ENCODE assay signal across 8 cellular contexts in genomic region chr12:6752931-6753771, GRCh38. TPM values are rescaled to one million over a fixed set of nuclear protein-coding genes. Genes with fewer than 3 reads are reported as not detected.
DNase-seq lines count a peak whose midpoint lies in the region; ATAC-seq and TF ChIP-seq lines count a peak whose summit lies in the region.

A gene with protein sequence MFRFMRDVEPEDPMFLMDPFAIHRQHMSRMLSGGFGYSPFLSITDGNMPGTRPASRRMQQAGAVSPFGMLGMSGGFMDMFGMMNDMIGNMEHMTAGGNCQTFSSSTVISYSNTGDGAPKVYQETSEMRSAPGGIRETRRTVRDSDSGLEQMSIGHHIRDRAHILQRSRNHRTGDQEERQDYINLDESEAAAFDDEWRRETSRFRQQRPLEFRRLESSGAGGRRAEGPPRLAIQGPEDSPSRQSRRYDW (minus strand): TSS chr12:6753141. CDS start chr12:6752334, 807 bp downstream.

- H2AFZ ChIP-seq in H9 (ENCODE audit: low read length), result no peak within 1 kb of the TSS

- peak; percentile 99; the same call in 1 of the 3 replicates for TF ChIP-seq CTCF in H9 (conservative IDR thresholded peaks at IDR 0.05)
- TF ChIP-seq CTCF in fibroblast of the aortic adventitia (IDR thresholded peaks at IDR 0.05; ENCODE audit: insufficient read depth, low read length), result no peak
- no peak for TF ChIP-seq CTCF in nephron progenitor cell (IDR thresholded peaks at IDR 0.05)

- H4K8ac ChIP-seq in H9 (replicated peaks; ENCODE audit: insufficient read length, low read depth, low read length), result no peak within 1 kb of the TSS

- H3K56ac ChIP-seq in H9 (ENCODE audit: insufficient read length, low read depth, low read length), result no peak within 1 kb of the TSS

- no peaks in the 10 kb centered on the region for H3K27me3 Mint-ChIP-seq in H9 (ENCODE audit: low read depth)
- peaks cover 11% of the 10 kb centered on the region for H3K27me3 Mint-ChIP-seq in nephron progenitor cell (ENCODE audit: low read depth, poor library complexity)
- peaks cover 11% of the 10 kb centered on the region for H3K27me3 Mint-ChIP-seq in stimulated activated naive CD8-positive, alpha-beta T cell treated with anti-CD3 and anti-CD28 coated beads, Interleukin-15, amount 100 ng/mL, for 72 hours

- H4K20me1 ChIP-seq in H9 (ENCODE audit: control insufficient read depth, insufficient read depth, insufficient read length), result no peaks in the 10 kb centered on the region

- H3K23ac ChIP-seq in H9 (ENCODE audit: insufficient read length, low read depth, low read length), result no peak within 1 kb of the TSS

- peak within 1 kb of the TSS; percentile 96 for H3K9ac ChIP-seq in ES-I3 (ENCODE audit: low read depth, low read length)
- H3K9ac ChIP-seq in H9 (ENCODE audit: extremely low read depth, insufficient read length, low read length), result peak within 1 kb of the TSS; percentile 91

- H2BK5ac ChIP-seq in H9 (ENCODE audit: insufficient read length, low read length), result no peak within 1 kb of the TSS

- H3K4me1 ChIP-seq in ES-I3 (ENCODE audit: insufficient read depth, low read length) (peaks cover 16% of the 10 kb centered on the region), H9 (ENCODE audit: insufficient read depth, low read length) (peaks cover 6% of the 10 kb centered on the region; the same call in 1 of the 2 replicates)

- H2BK20ac ChIP-seq in H9 (ENCODE audit: low read depth, low read length, poor library complexity, severe bottlenecking), result no peak within 1 kb of the TSS

- H3T11ph ChIP-seq in H9 (ENCODE audit: low read length), result no peak within 1 kb of the TSS

- peaks cover 4% of the 10 kb centered on the region for H3K79me2 ChIP-seq in H9 (ENCODE audit: insufficient read depth, low read length)

- no peak within 1 kb of the TSS for H2BK120ac ChIP-seq in H9 (ENCODE audit: low read depth, low read length, poor library complexity, severe bottlenecking)

- ATAC-seq in stimulated activated naive CD8-positive, alpha-beta T cell treated with anti-CD3 and anti-CD28 coated beads, Interleukin-15, amount 100 ng/mL, for 72 hours, result peak; percentile 97

- H2BK12ac ChIP-seq in H9 (ENCODE audit: insufficient read length, low read depth, low read length), result no peak within 1 kb of the TSS

- H3K4me3 Mint-ChIP-seq in H9 (peak within 1 kb of the TSS; percentile 91 to 98), nephron progenitor cell (peak within 1 kb of the TSS; percentile 96)
- H3K4me3 Mint-ChIP-seq in stimulated activated naive CD8-positive, alpha-beta T cell treated with anti-CD3 and anti-CD28 coated beads, Interleukin-15, amount 100 ng/mL, for 72 hours, result peak within 1 kb of the TSS; percentile 91 to 96

- no peak within 1 kb of the TSS for H4K91ac ChIP-seq in H9 (ENCODE audit: insufficient read length, low read depth, low read length)

- H3K4me1 Mint-ChIP-seq in H9 (peaks cover 22 to 31% of the 10 kb centered on the region in 2 experiments), nephron progenitor cell (peaks cover 57% of the 10 kb centered on the region)
- H3K4me1 Mint-ChIP-seq in stimulated activated naive CD8-positive, alpha-beta T cell treated with anti-CD3 and anti-CD28 coated beads, Interleukin-15, amount 100 ng/mL, for 72 hours, result peaks cover 35% of the 10 kb centered on the region

- H3K27me3 ChIP-seq in H9 (ENCODE audit: insufficient read depth, low read length), result no peaks in the 10 kb centered on the region
- no peaks in the 10 kb centered on the region for H3K27me3 ChIP-seq in MG63

- no peak within 1 kb of the TSS for H2AK5ac ChIP-seq in H9 (ENCODE audit: insufficient read length, low read length)

- peaks cover 3% of the 10 kb centered on the region for H3K23me2 ChIP-seq in H9 (ENCODE audit: insufficient read length, low read depth, low read length, poor library complexity, severe bottlenecking)

- H3K36me3 ChIP-seq in ES-I3 (ENCODE audit: insufficient read depth, low read length) (peaks cover 28% of the 10 kb centered on the region), MG63 (peaks cover 47% of the 10 kb centered on the region)

- peak; percentile 99 for DNase-seq in H9
- DNase-seq in MG63, result peak; percentile 98
- peak; percentile 60 for DNase-seq in SHP77 treated with DMSO at 0.1 percent for 48 hours (lab: John Stamatoyannopoulos, UW)
- peak; percentile 99 for DNase-seq in activated effector memory CD4-positive, alpha-beta T cell treated with anti-CD3 and anti-CD28 coated beads, Interleukin-2, amount 50 U/mL, for 16 hours
- DNase-seq in fibroblast of the aortic adventitia (ENCODE audit: low read depth), result peak; percentile 100
- peak; percentile 99 for DNase-seq in nephron progenitor cell
- peak; percentile 97 to 98 for DNase-seq in stimulated activated naive CD8-positive, alpha-beta T cell treated with anti-CD3 and anti-CD28 coated beads, Interleukin-15, amount 100 ng/mL, for 72 hours

- H3K9me3 Mint-ChIP-seq in H9 (no peaks in the 10 kb centered on the region), nephron progenitor cell (no peaks in the 10 kb centered on the region)
- H3K9me3 Mint-ChIP-seq in stimulated activated naive CD8-positive, alpha-beta T cell treated with anti-CD3 and anti-CD28 coated beads, Interleukin-15, amount 100 ng/mL, for 72 hours, result no peaks in the 10 kb centered on the region

- H3K4me2 ChIP-seq in H9 (ENCODE audit: insufficient read depth, insufficient read length, low read length), result peak within 1 kb of the TSS; percentile 94

- peak within 1 kb of the TSS; percentile 99 for H3K27ac Mint-ChIP-seq in H9
- peak within 1 kb of the TSS; percentile 99 for H3K27ac Mint-ChIP-seq in nephron progenitor cell
- peak within 1 kb of the TSS; percentile 96 to 99 for H3K27ac Mint-ChIP-seq in stimulated activated naive CD8-positive, alpha-beta T cell treated with anti-CD3 and anti-CD28 coated beads, Interleukin-15, amount 100 ng/mL, for 72 hours

- peak within 1 kb of the TSS; percentile 92 for H3K18ac ChIP-seq in H9 (ENCODE audit: insufficient read length, low read depth, low read length)

- H3K4ac ChIP-seq in H9 (ENCODE audit: low read depth, low read length), result no peak within 1 kb of the TSS; the same call in 1 of the 2 replicates

- H3K14ac ChIP-seq in H9 (ENCODE audit: insufficient read depth, low read length), result peak within 1 kb of the TSS; percentile 90

- H3K79me1 ChIP-seq in H9 (ENCODE audit: insufficient read depth, low read depth, low read length, poor library complexity, severe bottlenecking), result peaks cover 8% of the 10 kb centered on the region

- no peak within 1 kb of the TSS for H2BK15ac ChIP-seq in H9 (ENCODE audit: low read depth, low read length)

- no CpG with 5 or more reads among the region's 61 CpGs for WGBS in H9 (ENCODE audit: extremely low coverage, insufficient read length, low lambda C conversion rate)

- H3K9me3 ChIP-seq in ES-I3 (ENCODE audit: control insufficient read depth, insufficient read depth, low read length) (no peaks in the 10 kb centered on the region), H9 (ENCODE audit: control insufficient read depth, low read depth, low read length) (no peaks in the 10 kb centered on the region), MG63 (no peaks in the 10 kb centered on the region)

- peak within 1 kb of the TSS; percentile 3 for H3K27ac ChIP-seq in H9 (ENCODE audit: insufficient read length, low read depth, low read length)

- peak within 1 kb of the TSS; percentile 97 for H3K4me3 ChIP-seq in MG63
- peak within 1 kb of the TSS; percentile 88 for H3K4me3 ChIP-seq in fibroblast of the aortic adventitia (ENCODE audit: low read depth, low read length)

- no peak within 1 kb of the TSS for H4K5ac ChIP-seq in H9 (ENCODE audit: insufficient read length, low read depth, low read length)

- H3K36me3 Mint-ChIP-seq in H9 (ENCODE audit: insufficient read depth in 1 of 3, low read depth in 3 of 3), result peaks cover 31 to 42% (median 41%) of the 10 kb centered on the region in 3 experiments; a peak in 6 of 7 replicates
- H3K36me3 Mint-ChIP-seq in nephron progenitor cell (ENCODE audit: low read depth), result peaks cover 27% of the 10 kb centered on the region

RNA-seq across cellular contexts. Expression of the gene that starts here (rescaled TPM):
- total RNA-seq in H9 (2021) (244 and 258 TPM in 2 replicates), fibroblast of the aortic adventitia (ENCODE audit: low replicate concordance) (29.5 and 104 TPM in 2 replicates)
- 178 and 274 TPM in 2 replicates for total RNA-seq in MG63 (2014; rRNA removed; shearing (Covaris generic); ENCODE audit: low replicate concordance)

Comparison
In these comparisons a context has a peak if more than half of its experiments do, and no peak if none do; other contexts are left out.
1. Peak in every context shown above with its lines: DNase-seq, ATAC-seq, H3K4me3 ChIP-seq and H3K27ac ChIP-seq.